Comparison of ENCODE assay signal across 18 cellular contexts in the genomic region with DNA sequence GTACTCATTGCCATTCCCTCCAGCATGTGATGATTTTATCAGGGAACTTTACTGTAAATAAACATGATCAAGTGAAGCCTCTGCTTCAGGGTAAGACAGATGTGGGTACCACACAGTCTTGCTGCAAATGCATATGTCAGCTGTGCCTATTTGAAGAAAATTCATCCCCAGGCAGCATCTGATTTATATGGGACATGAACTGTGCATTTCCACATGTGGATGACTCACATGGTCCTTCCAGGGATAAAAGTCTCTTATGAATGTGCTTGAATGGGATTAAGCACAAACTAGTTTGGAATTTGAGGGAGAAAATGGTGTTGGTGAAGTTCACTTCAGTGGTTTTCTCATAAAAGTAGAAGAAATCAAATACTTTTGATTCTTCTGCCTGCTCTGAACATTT.
DNase-seq lines count a peak whose midpoint lies in the region; TF ChIP-seq lines count a peak whose summit lies in the region.
"Had no signal": no experiment of that assay in that cellular context is flagged by ENCODE, and none has a peak within 500 bp of the region (broad histone marks: within the 10 kb centered on the region; RNA-seq: fewer than 3 reads in every experiment).

No MANE protein-coding gene starts in this region.

- H3K4me1 ChIP-seq in fibroblast of lung (ENCODE audit: control insufficient read depth, extremely low read depth, insufficient read depth, low read length): no peaks in the 10 kb centered on the region
- no peaks in the 10 kb centered on the region for H3K4me1 ChIP-seq in thyroid gland
- H3K4me1 ChIP-seq in right atrium auricular region: no peaks in the 10 kb centered on the region

- H3K4me3 ChIP-seq in fibroblast of lung (replicated peaks in 1 of 4; ENCODE audit: control extremely low read depth in 1 of 4, insufficient read depth in 1 of 4, low read depth in 3 of 4, low read length in 4 of 4) (no peak overlapping the region), thyroid gland (replicated peaks in 1 of 3) (no peak overlapping the region), right atrium auricular region (no peak overlapping the region)
- H3K4me3 ChIP-seq: PC-9 had no signal

- TF ChIP-seq CTCF in fibroblast of lung (conservative IDR thresholded peaks at IDR 0.05 in 1 of 2, IDR thresholded peaks at IDR 0.05 in 1 of 2; ENCODE audit: low read depth in 1 of 2, low read length in 2 of 2): no peak
- TF ChIP-seq CTCF in thyroid gland (IDR thresholded peaks at IDR 0.05): no peak
- TF ChIP-seq CTCF in right atrium auricular region (IDR thresholded peaks at IDR 0.05): no peak

- H3K27ac ChIP-seq in fibroblast of lung (ENCODE audit: insufficient read depth, low read length) (no peak overlapping the region), thyroid gland (no peak overlapping the region), right atrium auricular region (no peak overlapping the region)
- H3K27ac ChIP-seq: PC-9 had no signal

- H3K9me3 ChIP-seq in fibroblast of lung (ENCODE audit: control insufficient read depth, insufficient read depth, low read depth, low read length) (no peaks in the 10 kb centered on the region), thyroid gland (no peaks in the 10 kb centered on the region), right atrium auricular region (no peaks in the 10 kb centered on the region)

- no peak for TF ChIP-seq POLR2A in thyroid gland (IDR thresholded peaks at IDR 0.05)

- H3K79me2 ChIP-seq in fibroblast of lung (ENCODE audit: control insufficient read depth, insufficient read depth, low read length): no peaks in the 10 kb centered on the region

- no peaks in the 10 kb centered on the region for H3K27me3 ChIP-seq in fibroblast of lung (ENCODE audit: control insufficient read depth, insufficient read depth, low read length)
- H3K27me3 ChIP-seq in thyroid gland: no peaks in the 10 kb centered on the region
- H3K27me3 ChIP-seq in right atrium auricular region: no peaks in the 10 kb centered on the region

- intact Hi-C loops in thyroid gland (cut with DNase I): no loop called here

- no peak overlapping the region for H3K9ac ChIP-seq in fibroblast of lung (ENCODE audit: insufficient read depth, low read length)

- no peak overlapping the region for H3K4me2 ChIP-seq in fibroblast of lung (ENCODE audit: extremely low read depth, insufficient read depth, low read length)
- H3K4me2 ChIP-seq: PC-9 had no signal

- H2AFZ ChIP-seq in fibroblast of lung (ENCODE audit: low read length): no peak overlapping the region
- H2AFZ ChIP-seq: PC-9 had no signal

- DNase-seq in EL (peak; percentile 60), RPMI7951 (ENCODE audit: low read depth) (peak; percentile 72), fibroblast of lung (ENCODE audit: low read depth in 2 of 2) (peak; percentile 17 to 33), renal cortical epithelial cell (ENCODE audit: low read depth) (peak; percentile 28), thyroid gland (no peak), pons (ENCODE audit: low spot score) (no peak), right atrium auricular region (ENCODE audit: low spot score) (no peak)
- no peak for DNase-seq in stimulated activated CD8-positive, alpha-beta memory T cell treated with anti-CD3 and anti-CD28 coated beads, Interleukin-4, amount 100 ng/mL, for 48 hours
- DNase-seq: ACHN; CD8-positive, alpha-beta T cell; GOT3; HFFc6; Kasumi-1; NCI-H1417; NCI-H1930; NCI-H2171 treated with DMSO at 0.1 percent for 48 hours; NCI-H774; PC-9 had no signal

- no peaks in the 10 kb centered on the region for H4K20me1 ChIP-seq in fibroblast of lung (ENCODE audit: control insufficient read depth, extremely low read depth, insufficient read depth, low read length)

- H3K36me3 ChIP-seq in fibroblast of lung (ENCODE audit: control insufficient read depth, insufficient read depth, low read length): no peaks in the 10 kb centered on the region
- H3K36me3 ChIP-seq in thyroid gland: no peaks in the 10 kb centered on the region
- H3K36me3 ChIP-seq in right atrium auricular region: no peaks in the 10 kb centered on the region

Comparison
In these comparisons a context has a peak if more than half of its experiments do, and no peak if none do; other contexts are left out.
1. DNase-seq: peak in EL (single experiment), RPMI7951 (single experiment), fibroblast of lung (2 of 2) and renal cortical epithelial cell (single experiment); none in thyroid gland (0 of 2), stimulated activated CD8-positive, alpha-beta memory T cell treated with anti-CD3 and anti-CD28 coated beads, Interleukin-4, amount 100 ng/mL, for 48 hours (single experiment), pons (single experiment) and right atrium auricular region (single experiment).